9 cellular contexts compared by ENCODE assay signal in the genomic region with DNA sequence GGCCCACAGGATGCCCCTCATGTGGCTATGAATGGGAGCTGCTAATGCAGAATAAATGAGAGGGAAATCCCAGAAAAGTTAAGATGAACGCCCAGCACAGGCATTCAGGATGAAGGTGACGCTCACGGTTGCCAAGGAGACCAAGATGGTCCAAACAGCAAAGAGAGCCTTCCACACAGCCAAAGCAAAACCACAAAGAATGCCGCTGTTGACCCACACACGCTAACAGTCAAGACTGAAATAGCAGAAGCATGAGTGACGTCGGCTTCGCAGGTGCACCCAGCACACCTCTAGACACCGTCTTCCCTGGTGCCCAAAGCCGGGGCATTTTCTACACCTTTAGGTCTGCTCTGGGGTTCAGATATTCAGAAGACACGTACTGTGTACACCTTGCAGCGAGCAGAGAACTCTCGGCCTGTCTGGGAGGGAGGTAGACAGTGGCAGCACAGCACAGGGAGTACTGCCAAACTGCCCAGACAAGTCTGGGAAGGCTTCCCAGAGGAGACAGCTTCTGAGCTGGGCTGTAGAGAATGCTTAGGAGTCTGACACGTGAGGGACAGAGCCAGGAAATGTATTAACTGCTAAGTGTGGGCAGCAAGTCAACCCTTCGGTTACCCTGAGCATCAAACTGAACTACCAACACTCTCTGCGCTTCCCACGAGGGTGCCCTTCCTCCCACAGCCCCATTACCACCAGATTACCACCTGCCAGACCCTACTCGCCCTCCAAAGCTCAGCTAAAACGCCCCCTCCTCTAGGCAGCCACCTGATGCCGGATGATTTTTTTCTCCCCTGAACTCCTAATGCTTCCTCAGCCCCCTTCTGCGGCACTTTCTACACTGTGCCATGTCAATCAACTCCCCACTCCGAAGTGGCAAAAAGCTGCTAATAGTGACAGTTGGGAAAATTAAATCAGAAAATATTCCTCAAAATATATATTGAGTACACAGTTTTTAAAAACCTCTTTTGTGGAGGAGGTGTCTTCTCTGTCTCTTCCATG. TPM values are rescaled to one million over a fixed set of nuclear protein-coding genes. Genes with fewer than 3 reads are reported as not detected.
A peak's percentile ranks its signal among the peaks of the same experiment; 100 is the strongest.
DNase-seq lines count a peak whose midpoint lies in the region; ATAC-seq and TF ChIP-seq lines count a peak whose summit lies in the region.
"Had no signal": no experiment of that assay in that cellular context is flagged by ENCODE, and none has a peak within 500 bp of the region (broad histone marks: within the 10 kb centered on the region; RNA-seq: fewer than 3 reads in every experiment).

No MANE protein-coding gene starts in this region.

- TF ChIP-seq CTCF in BE2C (IDR thresholded peaks at IDR 0.05; ENCODE audit: low read depth, low read length): no peak

- peaks cover 83 to 95% (median 91%) of the 10 kb centered on the region in 3 donors for H3K4me1 Mint-ChIP-seq in T-cell
- peaks cover 81% of the 10 kb centered on the region for H3K4me1 Mint-ChIP-seq in central memory CD8-positive, alpha-beta T cell

- ATAC-seq in GM19324 (IDR thresholded peaks at IDR 0.05; ENCODE audit: low FRiP score, unreplicated experiment) (peak; percentile 61), HG03280 (IDR thresholded peaks at IDR 0.05; ENCODE audit: unreplicated experiment) (peak; percentile 78), T-cell (replicated peaks in 1 of 4) (peak; percentile 56 to 85 (median 70))
- peak; percentile 76 for ATAC-seq in central memory CD8-positive, alpha-beta T cell (replicated peaks; ENCODE audit: extremely low read depth, poor library complexity, severe bottlenecking)

- H3K27me3 Mint-ChIP-seq in T-cell: no peaks in the 10 kb centered on the region
- no peaks in the 10 kb centered on the region for H3K27me3 Mint-ChIP-seq in central memory CD8-positive, alpha-beta T cell

- no peaks in the 10 kb centered on the region for H3K9me3 Mint-ChIP-seq in T-cell
- no peaks in the 10 kb centered on the region for H3K9me3 Mint-ChIP-seq in central memory CD8-positive, alpha-beta T cell
- H3K9me3 Mint-ChIP-seq: neural crest cell had no signal

- no peaks in the 10 kb centered on the region for H3K27me3 ChIP-seq in BE2C

- H3K27ac Mint-ChIP-seq in T-cell: peak overlapping the region; percentile 92 to 93
- H3K27ac Mint-ChIP-seq in central memory CD8-positive, alpha-beta T cell (ENCODE audit: low read depth): peak overlapping the region; percentile 94

- DNase-seq in DMS79 (lab: John Stamatoyannopoulos, UW): peak; percentile 93
- DNase-seq in T-cell: peak in 31 of 34 experiments; percentile 38 to 85 (median 69)
- DNase-seq in central memory CD8-positive, alpha-beta T cell (ENCODE audit: low spot score in 2 of 2): peak; percentile 44 to 61
- DNase-seq in stimulated activated CD4-positive, alpha-beta T cell treated with anti-CD3 and anti-CD28 coated beads, Interleukin-2, amount 100 ng/mL, for 24 hours: peak; percentile 56 to 58
- DNase-seq in BE2C: no peak
- DNase-seq in inferior parietal cortex (ENCODE audit: extremely low spot score): no peak

- no peak overlapping the region for H3K4me3 ChIP-seq in BE2C (ENCODE audit: low read depth, low read length)

- CTCF ChIA-PET in T-cell (lab: Charles Lee): interaction anchor here in 1 of 2 donors (0.6 to 1.7 kb wide), 10 partner anchors 8 to 82 kb away, joined by 3 to 10 read pairs (median 3); no protein-coding TSS in a partner anchor

- H3K4me3 Mint-ChIP-seq in T-cell: peak overlapping the region; percentile 64 to 84 (median 73)
- H3K4me3 Mint-ChIP-seq in central memory CD8-positive, alpha-beta T cell: peak overlapping the region; percentile 75
- H3K4me3 Mint-ChIP-seq: neural crest cell had no signal

- POLR2A ChIA-PET in T-cell (lab: Charles Lee): interaction anchor here (0.6 to 1.2 kb wide), 5 partner anchors 12 to 48 kb away, joined by 3 to 4 read pairs (median 3); no protein-coding TSS in a partner anchor

- no peaks in the 10 kb centered on the region for H3K36me3 Mint-ChIP-seq in T-cell
- H3K36me3 Mint-ChIP-seq in central memory CD8-positive, alpha-beta T cell (ENCODE audit: insufficient read depth): peaks cover 14% of the 10 kb centered on the region

- H3K4me1 ChIP-seq in BE2C: no peaks in the 10 kb centered on the region

- H3K36me3 ChIP-seq in BE2C: no peaks in the 10 kb centered on the region

- no peaks in the 10 kb centered on the region for H3K9me3 ChIP-seq in BE2C

RNA-seq across cellular contexts. Expression of gene CCDC88C, which starts 50.1 kb away (rescaled TPM):
- total RNA-seq in T-cell: 100 to 1,000 TPM; 260 to 368 (median 275) TPM
- 23.6 TPM for polyA plus RNA-seq in BE2C (2012; ENCODE audit: insufficient read depth, insufficient read length, low read depth)

Comparison
In these comparisons a context has a peak if more than half of its experiments do, and no peak if none do; other contexts are left out.
1. DNase-seq: peak in DMS79 (single experiment), T-cell (31 of 34), central memory CD8-positive, alpha-beta T cell (2 of 2) and stimulated activated CD4-positive, alpha-beta T cell treated with anti-CD3 and anti-CD28 coated beads, Interleukin-2, amount 100 ng/mL, for 24 hours (2 of 2); none in BE2C (single experiment) and inferior parietal cortex (single experiment).
2. Peak in every context shown above with its lines, with median percentiles within 50 percentile points of each other: ATAC-seq.